Comparison of ENCODE assay signal across 11 cellular contexts in the genomic region with DNA sequence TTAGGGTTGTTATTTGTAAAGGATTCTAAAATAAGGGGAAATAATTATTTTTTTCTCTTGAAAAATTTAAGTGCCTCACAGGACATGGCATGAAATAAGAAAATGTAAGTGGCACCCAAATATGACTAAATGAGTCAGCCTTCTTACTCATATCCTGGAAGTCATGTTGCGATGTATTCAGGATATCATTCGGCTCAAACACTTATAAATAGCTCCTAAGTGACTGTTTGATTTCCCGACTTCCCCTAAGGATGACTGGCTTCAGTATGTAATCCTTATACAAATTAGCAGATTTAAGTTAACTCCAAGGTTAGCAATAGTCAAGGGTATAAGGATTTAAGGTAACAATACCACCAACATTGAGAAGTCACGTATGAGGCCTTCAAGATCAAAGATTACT. TPM values are rescaled to one million over a fixed set of nuclear protein-coding genes. Genes with fewer than 3 reads are reported as not detected.
DNase-seq lines count a peak whose midpoint lies in the region; ATAC-seq and TF ChIP-seq lines count a peak whose summit lies in the region.
"Had no signal": no experiment of that assay in that cellular context is flagged by ENCODE, and none has a peak within 500 bp of the region (broad histone marks: within the 10 kb centered on the region; RNA-seq: fewer than 3 reads in every experiment).

No MANE protein-coding gene starts in this region.

- no peak for ATAC-seq in CD4-positive, alpha-beta T cell (ENCODE audit: poor library complexity)

- H3K27ac ChIP-seq in CD4-positive, alpha-beta T cell (ENCODE audit: low read depth, low read length) = no peak overlapping the region
- H3K27ac ChIP-seq in dorsolateral prefrontal cortex = no peak overlapping the region

- TF ChIP-seq CTCF in CD4-positive, alpha-beta T cell (IDR thresholded peaks at IDR 0.05) = no peak
- TF ChIP-seq CTCF in dorsolateral prefrontal cortex (IDR thresholded peaks at IDR 0.05 in 54 of 56, conservative IDR thresholded peaks at IDR 0.05 in 2 of 56; ENCODE audit: low read depth in 1 of 56, partially characterized antibody in 56 of 56) = no peak

- intact Hi-C loops in CD4-positive, alpha-beta T cell (cut with DNase I, micrococcal nuclease) = no loop called here
- intact Hi-C loops in dorsolateral prefrontal cortex (cut with DNase I) = no loop called here

- no peaks in the 10 kb centered on the region for H3K36me3 Mint-ChIP-seq in CD4-positive, alpha-beta T cell (ENCODE audit: low read depth)
- H3K36me3 Mint-ChIP-seq: CD14-positive monocyte had no signal

- DNase-seq in AG08396 (ENCODE audit: low spot score) (peak; percentile 50), HT1080 (ENCODE audit: low read depth) (peak; percentile 96), amniotic stem cell (lab: John Stamatoyannopoulos, UW) (peak; percentile 44), hepatic stellate cell (ENCODE audit: low spot score) (peak; percentile 65), dorsolateral prefrontal cortex (no peak), cerebellar nuclear complex (lab: John Stamatoyannopoulos, UW) (no peak), NCI-H524 treated with DMSO at 0.1 percent for 48 hours (lab: John Stamatoyannopoulos, UW) (no peak)
- DNase-seq in CD4-positive, alpha-beta T cell = no peak
- DNase-seq: activated B cell treated with CpG ODN at 0.5 μM for 24 hours, NCI-H1436 treated with DMSO at 0.1 percent for 48 hours had no signal

- no peaks in the 10 kb centered on the region for H3K27me3 ChIP-seq in CD4-positive, alpha-beta T cell (ENCODE audit: control insufficient read depth, insufficient read depth, low read length)
- H3K27me3 ChIP-seq in dorsolateral prefrontal cortex = no peaks in the 10 kb centered on the region

- no peak overlapping the region for H3K4me3 ChIP-seq in dorsolateral prefrontal cortex

- no peak overlapping the region for H3K27ac Mint-ChIP-seq in CD4-positive, alpha-beta T cell
- H3K27ac Mint-ChIP-seq: activated B cell treated with CpG ODN at 0.5 μM for 24 hours, CD14-positive monocyte had no signal

- H3K4me3 Mint-ChIP-seq in CD4-positive, alpha-beta T cell = no peak overlapping the region
- H3K4me3 Mint-ChIP-seq: activated B cell treated with CpG ODN at 0.5 μM for 24 hours, CD14-positive monocyte had no signal

- CTCF ChIA-PET in CD4-positive, alpha-beta T cell (lab: Charles Lee) = no interaction called here

- no peaks in the 10 kb centered on the region for H3K9me3 ChIP-seq in CD4-positive, alpha-beta T cell (ENCODE audit: control insufficient read depth, low read length)

- POLR2A ChIA-PET in CD4-positive, alpha-beta T cell (lab: Charles Lee) = no interaction called here

- H3K4me1 Mint-ChIP-seq in CD4-positive, alpha-beta T cell (ENCODE audit: low read depth) = no peaks in the 10 kb centered on the region

- H3K27me3 Mint-ChIP-seq in CD4-positive, alpha-beta T cell = no peaks in the 10 kb centered on the region
- H3K27me3 Mint-ChIP-seq: activated B cell treated with CpG ODN at 0.5 μM for 24 hours had no signal

- H3K9me3 Mint-ChIP-seq in CD4-positive, alpha-beta T cell = no peaks in the 10 kb centered on the region

RNA-seq across cellular contexts. Expression of a gene that starts 57.3 kb away (rescaled TPM):
- total RNA-seq in HT1080 (2014; rRNA removed; shearing (Covaris generic)) = not detected in 2 replicates
- polyA plus RNA-seq in HT1080 (2015; cell fraction: cytosol; rRNA removed) = not detected in 2 replicates
- polyA plus RNA-seq in HT1080 (2015; cell fraction: nucleus; rRNA removed) = not detected in 2 replicates
- not detected for total RNA-seq in CD4-positive, alpha-beta T cell
- 1 to 10 TPM in 89 of 120 experiments, under 1 TPM in 29, not detected in 2; 0.14 to 9.1 (median 1.9) TPM for total RNA-seq in dorsolateral prefrontal cortex
- total RNA-seq: activated B cell treated with CpG ODN at 0.5 μM for 24 hours had no signal
- polyA plus RNA-seq: CD14-positive monocyte had no signal

Comparison
In these comparisons a context has a peak if more than half of its experiments do, and no peak if none do; other contexts are left out.
1. DNase-seq: peak in AG08396 (single experiment), HT1080 (single experiment), amniotic stem cell (single experiment) and hepatic stellate cell (single experiment); none in CD4-positive, alpha-beta T cell (0 of 10), dorsolateral prefrontal cortex (0 of 10), cerebellar nuclear complex (0 of 2) and NCI-H524 treated with DMSO at 0.1 percent for 48 hours (single experiment).